In the genomic region with DNA sequence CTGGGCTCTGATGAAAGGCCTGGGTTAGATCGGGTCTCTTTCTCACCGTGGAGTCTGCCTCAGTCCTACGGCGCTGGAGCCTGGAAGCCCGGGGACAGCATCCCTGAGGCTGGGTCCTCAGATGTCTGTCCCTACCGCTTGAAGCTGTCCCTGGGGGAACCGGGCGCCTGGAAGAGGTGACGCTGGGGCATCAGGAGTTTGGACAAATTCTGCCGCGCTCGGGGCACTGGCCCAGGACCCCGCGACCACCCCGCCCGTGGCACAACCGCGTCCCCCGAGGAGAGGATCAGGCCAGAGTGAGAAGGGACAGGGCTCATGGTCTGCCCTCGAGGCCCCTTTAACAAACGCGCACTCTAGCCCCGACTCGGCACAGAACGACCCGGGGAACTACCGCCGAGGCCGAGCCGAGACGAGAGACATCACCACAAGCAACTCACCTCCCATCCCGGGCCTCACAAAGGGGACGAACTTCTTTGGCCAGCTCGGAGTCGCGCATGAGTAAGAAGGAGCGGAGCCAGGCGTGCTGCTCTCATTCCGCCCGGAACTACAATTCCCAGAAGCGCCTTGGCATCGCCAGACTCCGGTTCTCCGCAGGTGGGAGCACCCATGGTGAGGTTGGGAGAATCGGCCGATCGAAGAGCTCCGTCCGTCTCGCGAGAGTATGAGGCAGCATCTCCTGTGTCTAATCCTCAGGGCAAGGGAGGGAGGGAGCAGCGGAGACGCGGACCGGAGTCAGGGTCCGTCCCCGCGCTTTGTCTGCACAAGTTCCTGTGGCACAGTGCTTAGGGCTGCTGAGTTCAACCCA, we compare ENCODE assay signal across 8 cellular contexts. TPM values are rescaled to one million over a fixed set of nuclear protein-coding genes. Genes with fewer than 3 reads are reported as not detected.
DNase-seq lines count a peak whose midpoint lies in the region; ATAC-seq and TF ChIP-seq lines count a peak whose summit lies in the region.
"Not testable (repeated sequence)": the region's sequence is repeated elsewhere in the genome, so short reads cannot be mapped to it uniquely, and the experiment has no call there.

A gene (minus strand): TSS at position 548 of the 805 bp plus-strand sequence. CDS start 663 bp downstream, outside the sequence.

- H3K9ac ChIP-seq in OCI-LY3 (ENCODE audit: low read length): not testable (repeated sequence)

- TF ChIP-seq CTCF in Calu3 (IDR thresholded peaks at IDR 0.05; ENCODE audit: unreplicated experiment); OCI-LY3 (IDR thresholded peaks at IDR 0.05; ENCODE audit: low read depth, low read length); epithelial cell of proximal tubule (conservative IDR thresholded peaks at IDR 0.05; ENCODE audit: low read depth, low read length): not testable (repeated sequence)

- H3K79me2 ChIP-seq in OCI-LY3 (ENCODE audit: low read length): not testable (repeated sequence)

- not testable (repeated sequence) for H3K4me1 ChIP-seq in OCI-LY3 (ENCODE audit: low read length)

- H3K4me3 ChIP-seq in OCI-LY3 (ENCODE audit: low read length) (peak within 1 kb of the TSS; percentile 52; the same call in 1 of the 2 replicates), epithelial cell of proximal tubule (ENCODE audit: low read depth, low read length) (peak within 1 kb of the TSS; percentile 55)

- BruUV-seq in Calu3 (replicated peaks; lab: Mats Ljungman, UMichigan): not testable (repeated sequence)

- not testable (repeated sequence) for H2AFZ ChIP-seq in OCI-LY3 (ENCODE audit: low read depth, low read length)

- H3K9me3 ChIP-seq in OCI-LY3 (ENCODE audit: insufficient read depth, low read length): not testable (repeated sequence)

- H3K36me3 Mint-ChIP-seq in Calu3 (ENCODE audit: insufficient read depth, unreplicated experiment): not testable (repeated sequence)

- H3K4me1 Mint-ChIP-seq in Calu3 (ENCODE audit: low read depth, unreplicated experiment): not testable (repeated sequence)

- ATAC-seq in GM21528 (IDR thresholded peaks at IDR 0.05; ENCODE audit: low FRiP score, unreplicated experiment): peak; percentile 79

- not testable (repeated sequence) for H3K27ac ChIP-seq in OCI-LY3 (ENCODE audit: low read length)

- DNase-seq in Calu3: peak; percentile 87
- peak in 68 of 76 experiments; percentile 3 to 83 (median 67) for DNase-seq in HUDEP-2 (lab: John Stamatoyannopoulos, UW; ENCODE audit: unreplicated experiment in 76 of 76)
- DNase-seq in activated T-cell treated with anti-CD3 and anti-CD28 coated beads for 48 hours (ENCODE audit: low read depth): peak; percentile 59
- peak; percentile 41 for DNase-seq in epithelial cell of proximal tubule (ENCODE audit: low read depth)
- DNase-seq in midbrain (lab: John Stamatoyannopoulos, UW): peak; percentile 79
- DNase-seq in stimulated activated CD8-positive, alpha-beta memory T cell treated with anti-CD3 and anti-CD28 coated beads, Interleukin-15, amount 100 ng/mL, for 1 hour (ENCODE audit: low read depth): peak; percentile 16

- not testable (repeated sequence) for H3K27me3 Mint-ChIP-seq in Calu3 (ENCODE audit: unreplicated experiment)

- H3K27me3 ChIP-seq in OCI-LY3 (ENCODE audit: low read depth, low read length): not testable (repeated sequence)

- not testable (repeated sequence) for H3K4me2 ChIP-seq in OCI-LY3 (ENCODE audit: low read length)

- CTCF ChIA-PET in Calu3 (lab: Charles Lee): not testable (repeated sequence)

- H4K20me1 ChIP-seq in OCI-LY3 (ENCODE audit: insufficient read depth, low read length): not testable (repeated sequence)

- H3K27ac Mint-ChIP-seq in Calu3 (ENCODE audit: unreplicated experiment): not testable (repeated sequence)

- not testable (repeated sequence) for H3K36me3 ChIP-seq in OCI-LY3 (replicated peaks; ENCODE audit: low read depth, low read length)

- intact Hi-C loops in Calu3 (cut with micrococcal nuclease; ENCODE audit: unreplicated experiment): not testable (repeated sequence)

- H3K9me3 Mint-ChIP-seq in Calu3 (ENCODE audit: low read depth, unreplicated experiment): not testable (repeated sequence)

- peak within 1 kb of the TSS; percentile 72 for H3K4me3 Mint-ChIP-seq in Calu3 (ENCODE audit: low read depth, unreplicated experiment)

RNA-seq across cellular contexts. Expression of the gene that starts here (rescaled TPM):
- total RNA-seq in Calu3 (2022) (2.3 and 3.2 TPM in 2 replicates), epithelial cell of proximal tubule (6.0 and 8.5 TPM in 2 replicates)

Comparison
In these comparisons a context has a peak if more than half of its experiments do, and no peak if none do; other contexts are left out.
1. DNase-seq: peak in every context shown above with its lines; median percentile 87 in Calu3; 79 in midbrain; 67 in HUDEP-2; 59 in activated T-cell treated with anti-CD3 and anti-CD28 coated beads for 48 hours; 41 in epithelial cell of proximal tubule; 16 in stimulated activated CD8-positive, alpha-beta memory T cell treated with anti-CD3 and anti-CD28 coated beads, Interleukin-15, amount 100 ng/mL, for 1 hour.